In genomic region chr17:77466596-77467223, GRCh38 we compare ENCODE assay signal across 9 cellular contexts.
A peak's percentile ranks its signal among the peaks of the same experiment; 100 is the strongest.
DNase-seq lines count a peak whose midpoint lies in the region; ATAC-seq and TF ChIP-seq lines count a peak whose summit lies in the region.
"Had no signal": no experiment of that assay in that cellular context is flagged by ENCODE, and none has a peak within 500 bp of the region (broad histone marks: within the 10 kb centered on the region; RNA-seq: fewer than 3 reads in every experiment).

No MANE protein-coding gene starts in this region.

- no peaks in the 10 kb centered on the region for H3K27me3 Mint-ChIP-seq in CD4-positive, CD25-positive, alpha-beta regulatory T cell

- peaks cover 0 to 5% (median 0%) of the 10 kb centered on the region in 7 donors for H3K9me3 Mint-ChIP-seq in CD4-positive, CD25-positive, alpha-beta regulatory T cell

- no peak for TF ChIP-seq POLR2A in GM18505 (IDR thresholded peaks at IDR 0.05; ENCODE audit: borderline replicate concordance, extremely low read depth, insufficient read depth, insufficient read length)

- DNase-seq in CD4-positive, CD25-positive, alpha-beta regulatory T cell = no peak
- DNase-seq in NT2/D1 (ENCODE audit: low read depth, low spot score) (no peak), epithelial cell of prostate (ENCODE audit: low read depth, low spot score) (no peak), NCI-H1105 treated with DMSO at 0.1 percent for 48 hours (lab: John Stamatoyannopoulos, UW) (no peak)
- DNase-seq: DMS53 had no signal

- peaks cover 98% of the 10 kb centered on the region for H3K4me1 ChIP-seq in CD4-positive, CD25-positive, alpha-beta regulatory T cell (ENCODE audit: control insufficient read depth, insufficient read depth, low read length, poor library complexity, severe bottlenecking)
- H3K4me1 ChIP-seq in NT2/D1 (ENCODE audit: insufficient read depth, insufficient read length) (peaks cover 30% of the 10 kb centered on the region), neuron (ENCODE audit: insufficient read depth, low read length) (peaks cover 47% of the 10 kb centered on the region)

- H3K27ac Mint-ChIP-seq in CD4-positive, CD25-positive, alpha-beta regulatory T cell = peak overlapping the region; percentile 92 to 98 (median 95)

- H3K4me3 Mint-ChIP-seq in CD4-positive, CD25-positive, alpha-beta regulatory T cell = peak overlapping the region; percentile 43 to 89 (median 84)

- peaks cover 44% of the 10 kb centered on the region for H3K36me3 ChIP-seq in CD4-positive, CD25-positive, alpha-beta regulatory T cell (ENCODE audit: control insufficient read depth, insufficient read depth, low read length)
- H3K36me3 ChIP-seq in NT2/D1 (ENCODE audit: insufficient read depth, insufficient read length, low read length) (peaks cover 38% of the 10 kb centered on the region), neuron (ENCODE audit: insufficient read depth, low read length) (peaks cover 4% of the 10 kb centered on the region)

- peak overlapping the region; percentile 91 for H3K27ac ChIP-seq in CD4-positive, CD25-positive, alpha-beta regulatory T cell (ENCODE audit: insufficient read depth, low read length, poor library complexity, severe bottlenecking)
- peak overlapping the region; percentile 84 for H3K27ac ChIP-seq in epithelial cell of prostate

- ATAC-seq in CD4-positive, CD25-positive, alpha-beta regulatory T cell (ENCODE audit: low read depth in 2 of 2) = no peak
- no peak for ATAC-seq in HG02973 (IDR thresholded peaks at IDR 0.05; ENCODE audit: unreplicated experiment)
- ATAC-seq in GM18867 (IDR thresholded peaks at IDR 0.05; ENCODE audit: unreplicated experiment) = no peak
- ATAC-seq in GM18505 (IDR thresholded peaks at IDR 0.05; ENCODE audit: unreplicated experiment) = no peak

- H3K4me1 Mint-ChIP-seq in CD4-positive, CD25-positive, alpha-beta regulatory T cell = peaks cover 8 to 96% (median 56%) of the 10 kb centered on the region in 4 donors

- H3K4me3 ChIP-seq in CD4-positive, CD25-positive, alpha-beta regulatory T cell (ENCODE audit: low read depth, low read length) = peak overlapping the region; percentile 18
- H3K4me3 ChIP-seq in NT2/D1 (ENCODE audit: insufficient read length, low read depth) (peak overlapping the region; percentile 59), neuron (ENCODE audit: low read length) (peak overlapping the region; percentile 47)

- H3K9ac ChIP-seq in NT2/D1 (ENCODE audit: insufficient read length, low read depth) = peak overlapping the region; percentile 89

- H3K27me3 ChIP-seq in CD4-positive, CD25-positive, alpha-beta regulatory T cell (ENCODE audit: control insufficient read depth, insufficient read depth, low read length) = no peaks in the 10 kb centered on the region
- H3K27me3 ChIP-seq in NT2/D1 (ENCODE audit: insufficient read depth, insufficient read length) (no peaks in the 10 kb centered on the region), neuron (ENCODE audit: insufficient read depth, low read length) (no peaks in the 10 kb centered on the region)

- no peak overlapping the region for H2AFZ ChIP-seq in neuron (ENCODE audit: low read depth, low read length)

- H3K36me3 Mint-ChIP-seq in CD4-positive, CD25-positive, alpha-beta regulatory T cell = peaks cover 53% of the 10 kb centered on the region

- H3K9me3 ChIP-seq in CD4-positive, CD25-positive, alpha-beta regulatory T cell (ENCODE audit: control insufficient read depth in 2 of 2, low read length in 2 of 2) = no peaks in the 10 kb centered on the region
- no peaks in the 10 kb centered on the region for H3K9me3 ChIP-seq in NT2/D1 (ENCODE audit: insufficient read depth, low read length)
- H3K9me3 ChIP-seq in neuron (ENCODE audit: low read length) = no peaks in the 10 kb centered on the region
